ENCODE assay signal across 8 cellular contexts in the genomic region with DNA sequence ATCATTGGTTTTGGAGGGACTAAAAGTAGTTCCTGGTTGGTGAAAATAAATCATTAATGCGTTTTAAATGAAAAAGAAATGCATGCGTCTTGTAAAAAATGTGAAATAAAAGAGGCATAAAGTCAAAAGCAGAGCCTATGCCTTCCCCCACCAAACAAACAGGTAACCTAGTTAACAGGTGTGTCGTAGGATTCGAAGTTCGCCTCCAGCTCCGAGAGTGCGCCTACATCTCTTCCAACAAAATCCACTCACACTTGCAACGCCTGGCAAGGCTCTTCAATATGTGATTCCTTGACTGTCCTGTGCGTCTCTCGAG. TPM values are rescaled to one million over a fixed set of nuclear protein-coding genes. Genes with fewer than 3 reads are reported as not detected.
DNase-seq lines count a peak whose midpoint lies in the region; ATAC-seq and TF ChIP-seq lines count a peak whose summit lies in the region.

No MANE protein-coding gene starts in this region.

- CTCF ChIA-PET in RWPE1 (lab: Yijun Ruan, JAX) = no interaction called here

- peaks cover 31 to 69% (median 53%) of the 10 kb centered on the region in 4 donors for H3K4me1 ChIP-seq in esophagus muscularis mucosa
- peaks cover 41% of the 10 kb centered on the region for H3K4me1 ChIP-seq in psoas muscle

- no peak for TF ChIP-seq POLR2A in esophagus muscularis mucosa (IDR thresholded peaks at IDR 0.05; ENCODE audit: low read depth)

- H3K27ac ChIP-seq in RWPE1 = peak overlapping the region; percentile 93
- peak overlapping the region; percentile 96 to 100 (median 98) for H3K27ac ChIP-seq in esophagus muscularis mucosa (replicated peaks in 1 of 4)
- H3K27ac ChIP-seq in psoas muscle = peak overlapping the region; percentile 98

- H3K27me3 ChIP-seq in esophagus muscularis mucosa (no peaks in the 10 kb centered on the region), psoas muscle (ENCODE audit: insufficient read depth in 3 of 3, low read length in 2 of 3) (no peaks in the 10 kb centered on the region)

- H3K9me3 ChIP-seq in esophagus muscularis mucosa = no peaks in the 10 kb centered on the region
- no peaks in the 10 kb centered on the region for H3K9me3 ChIP-seq in psoas muscle

- ATAC-seq in GM21529 (IDR thresholded peaks at IDR 0.05; ENCODE audit: unreplicated experiment) (peak; percentile 8), psoas muscle (peak in 3 of 4 donors; percentile 63 to 75 (median 64)), GM21381 (IDR thresholded peaks at IDR 0.05; ENCODE audit: unreplicated experiment) (no peak), GM18909 (IDR thresholded peaks at IDR 0.05; ENCODE audit: poor library complexity, unreplicated experiment) (no peak), GM18519 (IDR thresholded peaks at IDR 0.05; ENCODE audit: low FRiP score, unreplicated experiment) (no peak), GM19023 (IDR thresholded peaks at IDR 0.05; ENCODE audit: unreplicated experiment) (no peak)

- TF ChIP-seq EP300 in esophagus muscularis mucosa (IDR thresholded peaks at IDR 0.05) = no peak

- DNase-seq in RWPE1 (ENCODE audit: low spot score) (peak; percentile 1), esophagus muscularis mucosa (ENCODE audit: extremely low spot score) (no peak), psoas muscle (no peak)

- H3K4me3 ChIP-seq in esophagus muscularis mucosa (peak overlapping the region; percentile 60 to 94 (median 82)), psoas muscle (peak overlapping the region; percentile 74)

- TF ChIP-seq CTCF in RWPE1 (conservative IDR thresholded peaks at IDR 0.05; ENCODE audit: low read depth) = no peak
- TF ChIP-seq CTCF in esophagus muscularis mucosa (IDR thresholded peaks at IDR 0.05) = no peak
- TF ChIP-seq CTCF in psoas muscle (IDR thresholded peaks at IDR 0.05) = no peak

- H3K36me3 ChIP-seq in esophagus muscularis mucosa (peaks cover 0 to 19% (median 9%) of the 10 kb centered on the region in 4 donors), psoas muscle (ENCODE audit: insufficient read depth in 1 of 2, low read depth in 1 of 2) (peaks cover 0 to 14% of the 10 kb centered on the region in 2 donors)

- intact Hi-C loops in esophagus muscularis mucosa (cut with DNase I) (no loop called here), psoas muscle (cut with DNase I) (loop anchor here (5.0 kb wide), 2 partner anchors 37 to 57 kb away; no protein-coding TSS in a partner anchor)

- POLR2A ChIA-PET in RWPE1 (lab: Yijun Ruan, JAX; ENCODE audit: low non-redundant PET) = no interaction called here

- 21% methylated on average over 10 of the region's 10 CpGs for WGBS in esophagus muscularis mucosa
- 6 to 11% (median 7%) methylated on average over 10 of the region's 10 CpGs for WGBS in psoas muscle, 3 donors

RNA-seq across cellular contexts. Expression of gene SMAD4, which starts 0.7 kb away (rescaled TPM):
- 100 to 1,000 TPM; 113 to 168 (median 130) TPM for total RNA-seq in esophagus muscularis mucosa
- 100 to 1,000 TPM in 2 of 4 donors, 10 to 100 TPM in 2; 92.7 to 128 (median 112) TPM for total RNA-seq in psoas muscle
- polyA plus RNA-seq in psoas muscle = 10 to 100 TPM; 35.6 to 80.8 (median 39.3) TPM

Comparison
In these comparisons a context has a peak if more than half of its experiments do, and no peak if none do; other contexts are left out.
1. ATAC-seq: peak in GM21529 (single experiment) and psoas muscle (3 of 4); none in GM21381 (single experiment), GM18909 (single experiment), GM18519 (single experiment) and GM19023 (single experiment).
2. Peak in every context shown above with its lines, with median percentiles within 50 percentile points of each other: H3K27ac ChIP-seq.